9 cellular contexts compared by ENCODE assay signal in genomic region chr17:58325289-58325726, GRCh38. TPM values are rescaled to one million over a fixed set of nuclear protein-coding genes. Genes with fewer than 3 reads are reported as not detected.
DNase-seq lines count a peak whose midpoint lies in the region; ATAC-seq, FAIRE-seq and TF ChIP-seq lines count a peak whose summit lies in the region.
"Had no signal": no experiment of that assay in that cellular context is flagged by ENCODE, and none has a peak within 500 bp of the region (broad histone marks: within the 10 kb centered on the region; RNA-seq: fewer than 3 reads in every experiment).

No MANE protein-coding gene starts in this region.

- WGBS in GM12878 (ENCODE audit: insufficient coverage, insufficient replicate concordance, low lambda C conversion rate, missing lambda C conversion rate): 83% methylated on average over 11 of the region's 11 CpGs
- WGBS in tibial nerve, 2 donors: 69 to 72% methylated on average over 9 to 11 of the region's 11 CpGs

- no peak for TF ChIP-seq CTCF in GM12878 (IDR thresholded peaks at IDR 0.05 in 2 of 3, conservative IDR thresholded peaks at IDR 0.05 in 1 of 3; ENCODE audit: control insufficient read depth in 2 of 3, extremely low read depth in 1 of 3, insufficient read depth in 1 of 3, low read depth in 3 of 3, low read length in 3 of 3)
- TF ChIP-seq CTCF in neural cell (IDR thresholded peaks at IDR 0.05; ENCODE audit: poor library complexity, severe bottlenecking): no peak
- TF ChIP-seq CTCF in GM13976 (IDR thresholded peaks at IDR 0.05; ENCODE audit: borderline replicate concordance, control extremely low read depth, extremely low read depth, insufficient read depth, missing control alignments): no peak
- TF ChIP-seq CTCF in tibial nerve (IDR thresholded peaks at IDR 0.05): no peak

- in situ Hi-C loops in GM12878 (cut with MboI) (no loop called here), GM13976 (cut with MboI; ENCODE audit: low sequenced_read_pairs, unreplicated experiment) (no loop called here)

- no peaks in the 10 kb centered on the region for H4K20me1 ChIP-seq in Karpas-422 (ENCODE audit: insufficient read depth, low read depth, low read length)
- H4K20me1 ChIP-seq in GM12878 (ENCODE audit: control insufficient read depth, insufficient read depth): no peaks in the 10 kb centered on the region
- H4K20me1 ChIP-seq in neural cell (ENCODE audit: insufficient read depth): no peaks in the 10 kb centered on the region

- no peaks in the 10 kb centered on the region for H3F3A ChIP-seq in neural cell (ENCODE audit: insufficient read depth, low read length, poor library complexity, severe bottlenecking)

- RAD21 ChIA-PET in GM12878 (lab: Charles Lee; ENCODE audit: unreplicated experiment): interaction anchor here (1.0 to 3.6 kb wide), 4 partner anchors 8 to 27 kb away, joined by 3 to 40 read pairs (median 8); partner anchors contain the start of gene SUPT4H1

- H3K9me2 ChIP-seq in Karpas-422 (replicated peaks; ENCODE audit: insufficient read depth, low read length) (no peaks in the 10 kb centered on the region), neural cell (ENCODE audit: insufficient read depth, low read length) (no peaks in the 10 kb centered on the region)

- H3K4me2 ChIP-seq in Karpas-422 (ENCODE audit: low read depth, low read length, poor library complexity, severe bottlenecking): no peak overlapping the region
- peak overlapping the region; percentile 57 for H3K4me2 ChIP-seq in GM12878 (ENCODE audit: control insufficient read depth, insufficient read depth)
- H3K4me2 ChIP-seq in neural cell (ENCODE audit: low read length): peak overlapping the region; percentile 96

- H3K27ac ChIP-seq in Karpas-422 (ENCODE audit: low read length) (no peak overlapping the region), GM12878 (ENCODE audit: control insufficient read depth, insufficient read depth) (no peak overlapping the region), neural cell (ENCODE audit: low read length) (peak overlapping the region; percentile 0), tibial nerve (no peak overlapping the region)

- CTCF ChIA-PET in GM12878 (lab: Yijun Ruan, JAX): interaction anchor here (1.2 to 4.0 kb wide), 6 partner anchors 8 to 125 kb away, joined by 3 to 51 read pairs (median 15); partner anchors contain the start of gene RNF43

- H3K36me3 ChIP-seq in Karpas-422 (ENCODE audit: insufficient read depth, low read length) (peaks cover 5% of the 10 kb centered on the region; the same call in 1 of the 2 replicates), GM12878 (ENCODE audit: control insufficient read depth in 2 of 2, insufficient read depth in 2 of 2, low read length in 1 of 2) (peaks cover 0 to 3% of the 10 kb centered on the region in 2 experiments; a peak in 2 of 4 replicates), neural cell (ENCODE audit: insufficient read depth, low read length) (no peaks in the 10 kb centered on the region), tibial nerve (peaks cover 0 to 18% (median 0%) of the 10 kb centered on the region in 3 donors)

- H3K27me3 ChIP-seq in Karpas-422 (ENCODE audit: low read length): no peaks in the 10 kb centered on the region
- no peaks in the 10 kb centered on the region; a peak in 1 of 4 replicates for H3K27me3 ChIP-seq in GM12878 (replicated peaks in 1 of 2; ENCODE audit: control insufficient read depth in 2 of 2, insufficient read depth in 2 of 2, low read length in 1 of 2)
- no peaks in the 10 kb centered on the region for H3K27me3 ChIP-seq in neural cell (ENCODE audit: insufficient read depth, low read depth, low read length)
- H3K27me3 ChIP-seq in tibial nerve: peaks cover 0 to 30% of the 10 kb centered on the region in 2 donors

- SMC1A ChIA-PET in GM12878 (lab: Charles Lee; ENCODE audit: uncharacterized antibody, unreplicated experiment): interaction anchor here (1.0 to 3.8 kb wide), 8 partner anchors 8 to 101 kb away, joined by 3 to 40 read pairs (median 4); partner anchors contain the start of gene RNF43

- no peak overlapping the region for H2AFZ ChIP-seq in Karpas-422 (ENCODE audit: low read length)
- H2AFZ ChIP-seq in GM12878 (ENCODE audit: control insufficient read depth, low read depth, low read length): no peak overlapping the region
- H2AFZ ChIP-seq in neural cell (ENCODE audit: low read depth, low read length): no peak overlapping the region

- H3K9me3 ChIP-seq in Karpas-422 (ENCODE audit: low read length): no peaks in the 10 kb centered on the region
- H3K9me3 ChIP-seq in GM12878 (replicated peaks; ENCODE audit: control insufficient read depth, insufficient read depth, low read length): no peaks in the 10 kb centered on the region
- no peaks in the 10 kb centered on the region for H3K9me3 ChIP-seq in neural cell (ENCODE audit: low read length)
- no peaks in the 10 kb centered on the region for H3K9me3 ChIP-seq in tibial nerve

- DNase-seq in COLO668 (lab: John Stamatoyannopoulos, UW; ENCODE audit: unreplicated experiment) (peak; percentile 25), Karpas-422 (peak; percentile 75), GM12878 (ENCODE audit: low read depth, low spot score) (no peak), GM13976 (ENCODE audit: low spot score) (no peak), tibial nerve (ENCODE audit: low spot score in 2 of 2) (no peak)
- no peak for DNase-seq in stimulated activated CD4-positive, alpha-beta T cell treated with anti-CD3 and anti-CD28 coated beads, Interleukin-4, amount 100 ng/mL, for 24 hours

- no peak for TF ChIP-seq EP300 in GM12878 (IDR thresholded peaks at IDR 0.05; ENCODE audit: borderline replicate concordance in 1 of 2, control insufficient read depth in 1 of 2, low read depth in 2 of 2, low read length in 2 of 2)
- no peak for TF ChIP-seq EP300 in neural cell (conservative IDR thresholded peaks at IDR 0.05; ENCODE audit: poor library complexity, severe bottlenecking)
- no peak for TF ChIP-seq EP300 in tibial nerve (IDR thresholded peaks at IDR 0.05)

- TF ChIP-seq RAD21 in GM12878 (IDR thresholded peaks at IDR 0.05; ENCODE audit: insufficient read depth, low read depth, low read length): no peak
- TF ChIP-seq RAD21 in neural cell (conservative IDR thresholded peaks at IDR 0.05): no peak

- H3K4me3 ChIP-seq in Karpas-422 (ENCODE audit: low read length): no peak overlapping the region
- peak overlapping the region; percentile 24; the same call in 1 of the 2 replicates for H3K4me3 ChIP-seq in GM12878
- peak overlapping the region; percentile 83 for H3K4me3 ChIP-seq in neural cell (ENCODE audit: low read length)
- peak overlapping the region in 2 of 4 donors; percentile 52 to 68 for H3K4me3 ChIP-seq in tibial nerve

- H3K79me2 ChIP-seq in Karpas-422 (ENCODE audit: low read length) (no peaks in the 10 kb centered on the region), GM12878 (ENCODE audit: control insufficient read depth, insufficient read depth, low read length) (peaks cover 18% of the 10 kb centered on the region), neural cell (replicated peaks; ENCODE audit: insufficient read depth, low read length) (peaks cover 35% of the 10 kb centered on the region)

- TF ChIP-seq POLR2A in GM12878 (IDR thresholded peaks at IDR 0.05; ENCODE audit: low read depth, low read length) (no peak), tibial nerve (IDR thresholded peaks at IDR 0.05) (no peak)

- no TSS peak for BruUV-seq in GM12878 (replicated peaks; lab: Mats Ljungman, UMichigan)

- no peak for FAIRE-seq in GM12878 (lab: Jason Lieb, UNC)
- FAIRE-seq: endometrium had no signal

- no peak for ATAC-seq in GM12878
- no peak for ATAC-seq in GM18873 (IDR thresholded peaks at IDR 0.05; ENCODE audit: low FRiP score, unreplicated experiment)

- intact Hi-C loops in GM12878 (cut with micrococcal nuclease; ENCODE audit: unreplicated experiment): no loop called here

- POLR2A ChIA-PET in GM12878 (lab: Charles Lee): interaction anchor here (1.3 to 8.4 kb wide), 5 partner anchors 8 to 88 kb away, joined by 4 to 77 read pairs (median 4); partner anchors contain the start of gene SUPT4H1

- H3K9ac ChIP-seq in Karpas-422 (ENCODE audit: low read length) (no peak overlapping the region), GM12878 (ENCODE audit: control insufficient read depth, insufficient read depth, low read length) (no peak overlapping the region), neural cell (ENCODE audit: low read length) (peak overlapping the region; percentile 64)

- H3K4me1 ChIP-seq in Karpas-422 (ENCODE audit: low read length) (peaks cover 39% of the 10 kb centered on the region), GM12878 (ENCODE audit: control insufficient read depth, insufficient read depth, low read length) (peaks cover 18% of the 10 kb centered on the region), tibial nerve (peaks cover 0 to 30% (median 2%) of the 10 kb centered on the region in 4 donors)

RNA-seq across cellular contexts. Expression of gene TSPOAP1, which starts 3.3 kb away (rescaled TPM):
- total RNA-seq in Karpas-422 (2014; rRNA removed; shearing (Covaris generic); ENCODE audit: low replicate concordance): 7.8 and 14.0 TPM in 2 replicates
- 52.4 and 53.8 TPM in 2 replicates for total RNA-seq in GM12878 (2013; cell fraction: nucleolus; rRNA removed)
- total RNA-seq in GM12878 (2014; rRNA removed) (5.6 and 5.7 TPM in 2 replicates), GM12878 (2014; rRNA removed; fragmentation: Illumina TruSeq; extraction: Trizol) (2.8 and 3.6 TPM in 2 replicates), GM12878 (2021) (6.5 and 8.8 TPM in 2 replicates), tibial nerve (10 to 100 TPM; 11.4 to 16.3 (median 13.0) TPM)
- 5.7 TPM for polyA plus RNA-seq in GM12878 (2011; ENCODE audit: low read depth)
- polyA plus RNA-seq in GM12878 (2011; rRNA removed) (11.6 and 16.4 TPM in 2 replicates), GM12878 (2014; fragmentation: Illumina TruSeq; extraction: Trizol) (1.2 and 4.2 TPM in 2 replicates), GM12878 (2014; fragmentation: Nextera tagmentation; extraction: Ambion mirVana) (under 1 TPM in 1 of 2 experiments, not detected in 1; 0.58 TPM), GM12878 (2014; rRNA removed) (8.5 and 10.9 TPM in 2 replicates), GM12878 (2016; fragmentation: Nextera tagmentation; extraction: Ambion mirVana) (1 to 10 TPM; 2.2 to 3.2 TPM), neural cell (103 and 125 TPM in 2 replicates)
- polyA plus RNA-seq in GM12878 (2011; cell fraction: cytosol; rRNA removed): 12.2 and 16.5 TPM in 2 replicates
- 164 and 168 TPM in 2 replicates for polyA plus RNA-seq in GM12878 (2011; cell fraction: nucleus; rRNA removed)
- 9.8 and 14.2 TPM in 2 replicates for polyA plus RNA-seq in GM12878 (2012)
- 7.2 and 17.1 TPM in 2 replicates for polyA minus RNA-seq in GM12878 (2011; rRNA and poly(A)+ RNA removed)
- 6.4 and 6.7 TPM in 2 replicates for polyA minus RNA-seq in GM12878 (2011; cell fraction: cytosol; rRNA and poly(A)+ RNA removed)
- 16.2 and 33.3 TPM in 2 replicates for polyA minus RNA-seq in GM12878 (2011; cell fraction: nucleus; rRNA and poly(A)+ RNA removed)
- 68.8 and 84.2 TPM in 2 replicates for polyA minus RNA-seq in neural cell

RNA-seq across cellular contexts. Expression of gene SUPT4H1, which starts 26.7 kb away (rescaled TPM):
- 50.2 and 64.7 TPM in 2 replicates for total RNA-seq in Karpas-422 (2014; rRNA removed; shearing (Covaris generic); ENCODE audit: low replicate concordance)
- 8.8 and 9.5 TPM in 2 replicates for total RNA-seq in GM12878 (2013; cell fraction: nucleolus; rRNA removed)
- total RNA-seq in GM12878 (2014; rRNA removed): 87.9 and 92.8 TPM in 2 replicates
- 70.4 and 83.8 TPM in 2 replicates for total RNA-seq in GM12878 (2014; rRNA removed; fragmentation: Illumina TruSeq; extraction: Trizol)
- total RNA-seq in GM12878 (2021): 87.0 and 93.2 TPM in 2 replicates
- polyA plus RNA-seq in GM12878 (2011; ENCODE audit: low read depth): 90.2 TPM
- 230 and 240 TPM in 2 replicates for polyA plus RNA-seq in GM12878 (2011; rRNA removed)
- polyA plus RNA-seq in GM12878 (2011; cell fraction: cytosol; rRNA removed): 105 and 107 TPM in 2 replicates
- 61.5 and 64.9 TPM in 2 replicates for polyA plus RNA-seq in GM12878 (2011; cell fraction: nucleus; rRNA removed)
- 88.7 and 95.3 TPM in 2 replicates for polyA plus RNA-seq in GM12878 (2012)
- polyA plus RNA-seq in GM12878 (2014; fragmentation: Illumina TruSeq; extraction: Trizol): 98.9 and 112 TPM in 2 replicates
- 100 to 1,000 TPM; 148 to 293 TPM for polyA plus RNA-seq in GM12878 (2014; fragmentation: Nextera tagmentation; extraction: Ambion mirVana)
- 94.9 and 102 TPM in 2 replicates for polyA plus RNA-seq in GM12878 (2014; rRNA removed)
- polyA plus RNA-seq in GM12878 (2016; fragmentation: Nextera tagmentation; extraction: Ambion mirVana): 100 to 1,000 TPM; 143 to 159 TPM
- 60.9 and 80.0 TPM in 2 replicates for polyA minus RNA-seq in GM12878 (2011; rRNA and poly(A)+ RNA removed)
- polyA minus RNA-seq in GM12878 (2011; cell fraction: cytosol; rRNA and poly(A)+ RNA removed): 11.5 and 19.8 TPM in 2 replicates
- polyA minus RNA-seq in GM12878 (2011; cell fraction: nucleus; rRNA and poly(A)+ RNA removed): 5.6 and 14.2 TPM in 2 replicates
- 84.2 and 109 TPM in 2 replicates for polyA plus RNA-seq in neural cell
- 30.7 and 34.5 TPM in 2 replicates for polyA minus RNA-seq in neural cell
- total RNA-seq in tibial nerve: 10 to 100 TPM; 34.5 to 38.0 (median 35.2) TPM

RNA-seq across cellular contexts. Expression of gene MPO, which starts 44.6 kb away (rescaled TPM):
- total RNA-seq in Karpas-422 (2014; rRNA removed; shearing (Covaris generic); ENCODE audit: low replicate concordance): not detected in 2 replicates
- total RNA-seq in GM12878 (2013; cell fraction: nucleolus; rRNA removed): not detected in 2 replicates
- total RNA-seq in GM12878 (2014; rRNA removed) (0.05 and 0.06 TPM in 2 replicates), GM12878 (2014; rRNA removed; fragmentation: Illumina TruSeq; extraction: Trizol) (0.09 and 0.13 TPM in 2 replicates), GM12878 (2021) (0.08 and 0.23 TPM in 2 replicates), tibial nerve (not detected)
- not detected for polyA plus RNA-seq in GM12878 (2011; ENCODE audit: low read depth)
- polyA plus RNA-seq in GM12878 (2011; rRNA removed) (0.35 and 0.49 TPM in 2 replicates), GM12878 (2014; fragmentation: Illumina TruSeq; extraction: Trizol) (0.10 TPM in 1 of 2 replicates, not detected in the other), GM12878 (2014; fragmentation: Nextera tagmentation; extraction: Ambion mirVana) (under 1 TPM; 0.10 to 0.26 TPM), GM12878 (2014; rRNA removed) (0.14 TPM in 2 replicates), GM12878 (2016; fragmentation: Nextera tagmentation; extraction: Ambion mirVana) (under 1 TPM; 0.09 to 0.17 TPM), neural cell (not detected in 2 replicates)
- polyA plus RNA-seq in GM12878 (2011; cell fraction: cytosol; rRNA removed): 0.33 and 0.45 TPM in 2 replicates
- polyA plus RNA-seq in GM12878 (2011; cell fraction: nucleus; rRNA removed): 0.10 and 0.19 TPM in 2 replicates
- 0.08 TPM in 1 of 2 replicates, not detected in the other for polyA plus RNA-seq in GM12878 (2012)
- polyA minus RNA-seq in GM12878 (2011; rRNA and poly(A)+ RNA removed): 0.15 and 0.37 TPM in 2 replicates
- not detected in 2 replicates for polyA minus RNA-seq in GM12878 (2011; cell fraction: cytosol; rRNA and poly(A)+ RNA removed)
- not detected in 2 replicates for polyA minus RNA-seq in GM12878 (2011; cell fraction: nucleus; rRNA and poly(A)+ RNA removed)
- not detected in 2 replicates for polyA minus RNA-seq in neural cell

Comparison
In these comparisons a context has a peak if more than half of its experiments do, and no peak if none do; other contexts are left out.
1. DNase-seq: peak in COLO668 (single experiment) and Karpas-422 (single experiment); none in GM12878 (single experiment), GM13976 (single experiment), stimulated activated CD4-positive, alpha-beta T cell treated with anti-CD3 and anti-CD28 coated beads, Interleukin-4, amount 100 ng/mL, for 24 hours (single experiment) and tibial nerve (0 of 2).